1 cellular context compared by ENCODE assay signal in the genomic region with DNA sequence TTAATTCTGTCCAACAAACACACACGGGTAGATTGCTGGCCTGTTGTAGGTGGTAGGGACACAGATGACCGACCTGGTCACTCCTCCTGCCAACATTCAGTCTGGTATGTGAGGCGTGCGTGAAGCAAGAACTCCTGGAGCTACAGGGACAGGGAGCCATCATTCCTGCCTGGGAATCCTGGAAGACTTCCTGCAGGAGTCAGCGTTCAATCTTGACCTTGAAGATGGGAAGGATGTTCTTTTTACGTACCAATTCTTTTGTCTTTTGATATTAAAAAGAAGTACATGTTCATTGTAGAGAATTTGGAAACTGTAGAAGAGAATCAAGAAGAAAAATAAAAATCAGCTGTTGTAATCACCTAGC.
A peak's percentile ranks its signal among the peaks of the same experiment; 100 is the strongest.
TF ChIP-seq lines count a peak whose summit lies in the region.

No MANE protein-coding gene starts in this region.

TF ChIP-seq in K562, 482 proteins besides CTCF, POLR2A, EP300 and RAD21:
- peak; percentile 74 for TF ChIP-seq ZFP36 (IDR thresholded peaks at IDR 0.05; ENCODE audit: low read depth, low read length, partially characterized antibody)
- TF ChIP-seq PYGO2 (tag; IDR thresholded peaks at IDR 0.05), result no peak
